In the genomic region with DNA sequence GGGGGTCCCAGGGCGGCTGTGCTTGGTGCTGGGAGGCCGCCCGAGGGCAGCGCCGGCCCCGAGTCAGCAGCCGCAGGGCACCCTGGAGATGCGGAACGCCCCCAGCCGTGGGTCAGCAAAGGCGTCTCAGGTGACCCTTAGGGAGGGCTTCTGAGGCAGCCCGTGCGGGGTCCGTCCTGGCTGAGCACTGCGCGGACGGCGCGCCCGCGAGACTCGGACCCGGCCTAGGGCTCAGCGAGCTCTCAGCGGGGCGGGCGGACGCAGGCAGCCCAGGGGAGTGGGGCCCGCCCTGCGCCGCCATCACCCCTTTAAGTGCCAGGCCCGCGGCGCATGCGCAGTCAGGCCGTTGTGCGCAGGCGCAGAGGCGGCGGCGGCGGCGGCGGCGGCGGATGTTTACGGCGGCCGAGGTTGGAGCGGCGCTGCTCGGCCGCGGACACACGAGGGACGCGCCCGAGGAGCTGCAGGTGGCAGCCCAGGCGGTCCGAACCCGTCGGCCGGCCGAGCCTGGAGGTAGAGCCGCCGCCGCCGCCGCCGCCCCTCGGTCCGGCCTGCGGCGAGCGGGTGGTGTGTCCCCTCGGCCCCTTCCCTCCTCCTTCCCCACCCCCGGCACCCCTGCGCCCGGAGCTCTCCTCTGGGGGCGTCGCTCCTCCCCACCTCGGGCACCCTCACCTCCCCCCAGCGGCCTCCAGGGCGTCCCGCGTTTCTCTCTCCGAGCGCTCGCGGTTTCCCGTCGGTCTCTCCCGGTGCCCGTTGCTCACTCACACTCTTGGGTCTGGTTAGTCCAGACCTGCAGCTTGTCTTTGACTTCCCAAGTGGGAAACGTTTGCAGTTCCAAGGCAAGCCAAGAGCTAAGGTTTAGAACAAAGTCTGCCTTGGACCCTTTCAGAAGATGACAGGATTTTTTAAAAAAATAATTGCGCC, we compare ENCODE assay signal across 8 cellular contexts. TPM values are rescaled to one million over a fixed set of nuclear protein-coding genes. Genes with fewer than 3 reads are reported as not detected.
DNase-seq lines count a peak whose midpoint lies in the region; ATAC-seq and TF ChIP-seq lines count a peak whose summit lies in the region.

Gene PCMTD2, plus strand, starts transcription at position 388 of the 921 bp plus-strand sequence. CDS start 4,218 bp downstream, outside the sequence.

- no peaks in the 10 kb centered on the region for H3K9me3 ChIP-seq in Caco-2
- no peaks in the 10 kb centered on the region for H3K9me3 ChIP-seq in HUES48 (ENCODE audit: control insufficient read depth, insufficient read depth, low read length)
- H3K9me3 ChIP-seq in OCI-LY3 (ENCODE audit: insufficient read depth, low read length): no peaks in the 10 kb centered on the region
- H3K9me3 ChIP-seq in mucosa of descending colon: no peaks in the 10 kb centered on the region

- peaks cover 6% of the 10 kb centered on the region; the same call in 1 of the 2 replicates for H3K4me1 ChIP-seq in Caco-2
- peaks cover 28% of the 10 kb centered on the region for H3K4me1 ChIP-seq in HUES48 (ENCODE audit: control insufficient read depth, insufficient read depth, low read length)
- H3K4me1 ChIP-seq in OCI-LY3 (ENCODE audit: low read length): peaks cover 27% of the 10 kb centered on the region
- peaks cover 6% of the 10 kb centered on the region for H3K4me1 ChIP-seq in mucosa of descending colon (ENCODE audit: low read depth)

- intact Hi-C loops in Caco-2 (cut with micrococcal nuclease; ENCODE audit: unreplicated experiment) (no loop called here), mucosa of descending colon (cut with DNase I, micrococcal nuclease) (no loop called here)

- peaks cover 10% of the 10 kb centered on the region for H3K4me1 Mint-ChIP-seq in Caco-2 (ENCODE audit: low read depth, unreplicated experiment)

- peak within 1 kb of the TSS; percentile 80 for H3K4me3 ChIP-seq in Caco-2 (ENCODE audit: low read depth, low read length)
- peak within 1 kb of the TSS; percentile 79 for H3K4me3 ChIP-seq in HUES48 (ENCODE audit: low read depth, low read length)
- H3K4me3 ChIP-seq in OCI-LY3 (ENCODE audit: low read length): peak within 1 kb of the TSS; percentile 91
- H3K4me3 ChIP-seq in mucosa of descending colon: peak within 1 kb of the TSS; percentile 48

- H3K9ac ChIP-seq in HUES48 (ENCODE audit: low read depth, low read length) (peak within 1 kb of the TSS; percentile 74), OCI-LY3 (ENCODE audit: low read length) (peak within 1 kb of the TSS; percentile 79)

- H3K27me3 ChIP-seq in Caco-2 (replicated peaks; ENCODE audit: control insufficient read depth, insufficient read depth, low read length): no peaks in the 10 kb centered on the region
- H3K27me3 ChIP-seq in HUES48 (ENCODE audit: control insufficient read depth, insufficient read depth, low read length): peaks cover 4% of the 10 kb centered on the region
- H3K27me3 ChIP-seq in OCI-LY3 (ENCODE audit: low read depth, low read length): peaks cover 6% of the 10 kb centered on the region

- H2AFZ ChIP-seq in OCI-LY3 (ENCODE audit: low read depth, low read length): peak within 1 kb of the TSS; percentile 9; the same call in 1 of the 2 replicates

- CTCF ChIA-PET in Caco-2 (lab: Charles Lee): interaction anchor here (1.0 to 1.5 kb wide), 5 partner anchors 16 to 172 kb away, joined by 4 to 9 read pairs (median 5); partner anchors contain the start of gene LKAAEAR1

- peak within 1 kb of the TSS; percentile 81 for H3K4me2 ChIP-seq in OCI-LY3 (ENCODE audit: low read length)

- peaks cover 34% of the 10 kb centered on the region for H3K79me2 ChIP-seq in OCI-LY3 (ENCODE audit: low read length)

- H3K27ac ChIP-seq in HUES48 (ENCODE audit: low read depth, low read length) (peak within 1 kb of the TSS; percentile 76), OCI-LY3 (ENCODE audit: low read length) (peak within 1 kb of the TSS; percentile 27), epithelial cell of prostate (peak within 1 kb of the TSS; percentile 53)

- BruUV-seq in Caco-2 (replicated peaks; lab: Mats Ljungman, UMichigan): no TSS peak

- ATAC-seq in GM21390 (IDR thresholded peaks at IDR 0.05; ENCODE audit: unreplicated experiment): peak; percentile 69
- peak; percentile 98 for ATAC-seq in mucosa of descending colon

- no peaks in the 10 kb centered on the region for H4K20me1 ChIP-seq in OCI-LY3 (ENCODE audit: insufficient read depth, low read length)

- TF ChIP-seq CTCF in Caco-2 (IDR thresholded peaks at IDR 0.05; ENCODE audit: insufficient read depth in 1 of 2, low read depth in 1 of 2, low read length in 1 of 2, severe bottlenecking in 1 of 2, unreplicated experiment in 1 of 2) (peak; percentile 30 to 48), OCI-LY3 (IDR thresholded peaks at IDR 0.05; ENCODE audit: low read depth, low read length) (no peak), mucosa of descending colon (IDR thresholded peaks at IDR 0.05) (no peak)

- H3K9me3 Mint-ChIP-seq in Caco-2 (ENCODE audit: unreplicated experiment): no peaks in the 10 kb centered on the region

- peak within 1 kb of the TSS; percentile 95 for H3K4me3 Mint-ChIP-seq in Caco-2 (ENCODE audit: unreplicated experiment)

- no peaks in the 10 kb centered on the region for H3K27me3 Mint-ChIP-seq in Caco-2 (ENCODE audit: insufficient read depth, unreplicated experiment)

- H3K27ac Mint-ChIP-seq in Caco-2 (ENCODE audit: unreplicated experiment): peak within 1 kb of the TSS; percentile 91

- H3K36me3 ChIP-seq in Caco-2 (ENCODE audit: control insufficient read depth, insufficient read depth, low read length) (peaks cover 3% of the 10 kb centered on the region), HUES48 (ENCODE audit: control insufficient read depth, insufficient read depth, low read length) (0 out of 2 replicates have a peak, but pooled peaks cover 6% of the 10 kb centered on the region), OCI-LY3 (replicated peaks; ENCODE audit: low read depth, low read length) (no peaks in the 10 kb centered on the region), mucosa of descending colon (ENCODE audit: low read depth) (no peaks in the 10 kb centered on the region)

- DNase-seq in Caco-2: peak; percentile 91 to 99
- DNase-seq in activated T-cell treated with anti-CD3 and anti-CD28 coated beads for 24 hours (ENCODE audit: low read depth): peak; percentile 82
- no peak for DNase-seq in epithelial cell of prostate (ENCODE audit: low read depth, low spot score)
- peak; percentile 82 to 91 (median 88) for DNase-seq in mucosa of descending colon
- DNase-seq in stimulated activated CD8-positive, alpha-beta memory T cell treated with anti-CD3 and anti-CD28 coated beads, Interleukin-4, amount 100 ng/mL, for 24 hours (ENCODE audit: low read depth): peak; percentile 76

- POLR2A ChIA-PET in Caco-2 (lab: Charles Lee): interaction anchor here (0.6 to 1.2 kb wide), 5 partner anchors 13 to 287 kb away, joined by 3 to 13 read pairs (median 4); no protein-coding TSS in a partner anchor

- peaks cover 19% of the 10 kb centered on the region for H3K36me3 Mint-ChIP-seq in Caco-2 (ENCODE audit: insufficient read depth, unreplicated experiment)

RNA-seq across cellular contexts. Expression of gene PCMTD2, which starts in this region (rescaled TPM):
- 79.5 and 101 TPM in 2 replicates for total RNA-seq in Caco-2 (2022)
- 10 to 100 TPM; 31.1 to 47.4 (median 34.9) TPM for total RNA-seq in mucosa of descending colon

Comparison
In these comparisons a context has a peak if more than half of its experiments do, and no peak if none do; other contexts are left out.
1. CTCF ChIP-seq: peak in Caco-2 (2 of 2); none in OCI-LY3 (single experiment) and mucosa of descending colon (single experiment).
2. Peak in every context shown above with its lines, with median percentiles within 50 percentile points of each other: H3K4me3 ChIP-seq and H3K27ac ChIP-seq.